Comparison of ENCODE assay signal across 14 cellular contexts in genomic region chr13:25112856-25113255, GRCh38.
"Had no signal": no experiment of that assay in that cellular context is flagged by ENCODE, and none has a peak within 500 bp of the region (broad histone marks: within the 10 kb centered on the region; RNA-seq: fewer than 3 reads in every experiment).

No MANE protein-coding gene starts in this region.

- DNase-seq: activated CD4-positive, alpha-beta T cell treated with anti-CD3 and anti-CD28 coated beads for 4 hours; activated CD8-positive, alpha-beta T cell treated with anti-CD3 and anti-CD28 coated beads for 36 hours; activated effector memory CD4-positive, alpha-beta T cell treated with Interleukin-2 at 50 U/mL for 16 hours; activated T-cell treated with anti-CD3 and anti-CD28 coated beads, Interleukin-2, amount 50 U/mL, for 4 hours; adrenal gland; erythroblast; midbrain; naive B cell; retina; stimulated activated CD4-positive, alpha-beta T cell treated with anti-CD3 and anti-CD28 coated beads, Interleukin-15, amount 100 ng/mL, for 24 hours; stimulated activated CD4-positive, alpha-beta T cell treated with anti-CD3 and anti-CD28 coated beads, Interleukin-4, amount 100 ng/mL, for 1 hour; stimulated activated naive B cell treated with anti-CD40 and anti-IgM and Interleukin-4, amounts not matched to agents 10 μg/mL and 1 μg/mL and 100 μg/mL, for 72 hours; tibial artery had no signal

- ATAC-seq: activated CD8-positive, alpha-beta T cell treated with anti-CD3 and anti-CD28 coated beads for 36 hours; activated T-cell treated with anti-CD3 and anti-CD28 coated beads, Interleukin-2, amount 50 U/mL, for 4 hours; gastroesophageal sphincter; stimulated activated naive B cell treated with anti-CD40 and anti-IgM and Interleukin-4, amounts not matched to agents 10 μg/mL and 1 μg/mL and 100 μg/mL, for 72 hours had no signal
